Comparison of ENCODE assay signal across 33 cellular contexts in the genomic region with DNA sequence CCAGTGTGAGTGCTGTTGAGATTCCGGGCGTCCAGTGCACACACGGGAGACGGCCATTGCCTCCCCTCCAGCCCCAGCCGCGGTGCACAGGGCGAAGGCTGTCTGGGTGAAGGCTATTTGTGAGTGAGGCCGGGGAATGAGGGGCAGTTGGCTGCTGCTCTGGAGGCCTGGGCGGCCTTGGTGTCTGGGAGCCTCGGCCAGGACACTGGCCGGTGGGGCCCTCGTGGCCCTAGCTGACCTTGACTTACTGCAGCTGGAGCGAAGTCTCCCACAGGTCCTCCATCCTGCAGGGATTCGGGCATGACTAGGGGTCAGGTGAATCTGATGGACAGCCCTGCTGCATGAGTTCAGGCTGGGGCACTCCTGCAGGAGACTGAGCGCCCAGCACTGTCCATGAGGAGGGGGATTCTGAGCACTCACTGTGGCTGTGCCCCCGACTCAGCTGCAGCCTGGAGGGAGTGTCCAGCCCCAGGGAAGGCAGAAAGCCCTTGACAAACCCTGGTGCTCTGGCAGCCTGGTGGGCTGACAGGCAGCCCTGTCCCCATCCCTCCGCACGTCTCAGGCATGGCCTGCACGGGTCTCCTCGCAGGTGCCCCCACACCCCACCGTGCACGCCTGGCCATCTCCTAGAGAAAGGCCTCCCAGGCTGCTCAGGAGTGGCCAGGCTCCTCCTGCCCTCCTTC. TPM values are rescaled to one million over a fixed set of nuclear protein-coding genes. Genes with fewer than 3 reads are reported as not detected.
DNase-seq lines count a peak whose midpoint lies in the region; ATAC-seq and TF ChIP-seq lines count a peak whose summit lies in the region.
"Had no signal": no experiment of that assay in that cellular context is flagged by ENCODE, and none has a peak within 500 bp of the region (broad histone marks: within the 10 kb centered on the region; RNA-seq: fewer than 3 reads in every experiment).

No MANE protein-coding gene starts in this region.

- intact Hi-C loops in dendritic cell treated with granulocyte-macrophage colony-stimulating factor and Interleukin-4, amounts not matched to agents 40 ng/mL and 50 ng/mL, for 4 days (cut with micrococcal nuclease) = no loop called here

- peak overlapping the region in 2 of 3 experiments; percentile 47 to 79; a peak in 1 of 7 replicates for H3K27ac Mint-ChIP-seq in H9
- peak overlapping the region; percentile 25 for H3K27ac Mint-ChIP-seq in dendritic cell treated with granulocyte-macrophage colony-stimulating factor and Interleukin-4, amounts not matched to agents 40 ng/mL and 50 ng/mL, for 4 days
- no peak overlapping the region for H3K27ac Mint-ChIP-seq in stimulated activated effector memory CD8-positive, alpha-beta T cell treated with anti-CD3 and anti-CD28 coated beads, Interleukin-12 subunit alpha, Interleukin-12 subunit beta, amount 100 ng/mL, for 72 hours
- H3K27ac Mint-ChIP-seq: B cell; effector memory CD8-positive, alpha-beta T cell; IgD-negative memory B cell; natural killer cell treated with Interleukin-12 subunit alpha and Interleukin-12 subunit beta and Interleukin-15 and Interleukin-18, amount 100 ng/mL, for 72 hours had no signal

- no peak overlapping the region for H4K8ac ChIP-seq in H9 (replicated peaks; ENCODE audit: insufficient read length, low read depth, low read length)

- no peak overlapping the region for H2BK20ac ChIP-seq in H9 (ENCODE audit: low read depth, low read length, poor library complexity, severe bottlenecking)

- H4K91ac ChIP-seq in H9 (ENCODE audit: insufficient read length, low read depth, low read length) = no peak overlapping the region

- no peak overlapping the region for H2BK120ac ChIP-seq in H9 (ENCODE audit: low read depth, low read length, poor library complexity, severe bottlenecking)

- no peaks in the 10 kb centered on the region for H3K4me1 ChIP-seq in H9 (ENCODE audit: insufficient read depth, low read length)
- H3K4me1 ChIP-seq: thyroid gland had no signal

- H3K23me2 ChIP-seq in H9 (ENCODE audit: insufficient read length, low read depth, low read length, poor library complexity, severe bottlenecking) = peaks cover 4% of the 10 kb centered on the region

- TF ChIP-seq POLR2A in GM18505 (IDR thresholded peaks at IDR 0.05; ENCODE audit: borderline replicate concordance, extremely low read depth, insufficient read depth, insufficient read length) = no peak

- H3K9me3 Mint-ChIP-seq in H9 = no peaks in the 10 kb centered on the region
- no peaks in the 10 kb centered on the region for H3K9me3 Mint-ChIP-seq in dendritic cell treated with granulocyte-macrophage colony-stimulating factor and Interleukin-4, amounts not matched to agents 40 ng/mL and 50 ng/mL, for 4 days
- no peaks in the 10 kb centered on the region for H3K9me3 Mint-ChIP-seq in stimulated activated effector memory CD8-positive, alpha-beta T cell treated with anti-CD3 and anti-CD28 coated beads, Interleukin-12 subunit alpha, Interleukin-12 subunit beta, amount 100 ng/mL, for 72 hours
- H3K9me3 Mint-ChIP-seq: effector memory CD8-positive, alpha-beta T cell; natural killer cell treated with Interleukin-12 subunit alpha and Interleukin-12 subunit beta and Interleukin-15 and Interleukin-18, amount 100 ng/mL, for 72 hours had no signal

- no peaks in the 10 kb centered on the region for H3K27me3 ChIP-seq in H9 (ENCODE audit: insufficient read depth, low read length)
- H3K27me3 ChIP-seq: ascending aorta, cardiac muscle cell, stomach, thyroid gland had no signal

- no peak overlapping the region for H2AK5ac ChIP-seq in H9 (ENCODE audit: insufficient read length, low read length)

- ATAC-seq in stimulated activated effector memory CD8-positive, alpha-beta T cell treated with anti-CD3 and anti-CD28 coated beads, Interleukin-12 subunit alpha, Interleukin-12 subunit beta, amount 100 ng/mL, for 72 hours = peak; percentile 14
- no peak for ATAC-seq in GM18505 (IDR thresholded peaks at IDR 0.05; ENCODE audit: unreplicated experiment)
- ATAC-seq: effector memory CD8-positive, alpha-beta T cell; HCT116; lower lobe of right lung; mucosa of descending colon; natural killer cell treated with Interleukin-12 subunit alpha and Interleukin-12 subunit beta and Interleukin-15 and Interleukin-18, amount 100 ng/mL, for 72 hours; right cardiac atrium had no signal

- no peak overlapping the region for H3T11ph ChIP-seq in H9 (ENCODE audit: low read length)

- no peak overlapping the region for H2AFZ ChIP-seq in H9 (ENCODE audit: low read length)

- no peak overlapping the region for H3K56ac ChIP-seq in H9 (ENCODE audit: insufficient read length, low read depth, low read length)

- H2BK15ac ChIP-seq in H9 (ENCODE audit: low read depth, low read length) = no peak overlapping the region

- no peak for TF ChIP-seq CTCF in H9 (conservative IDR thresholded peaks at IDR 0.05)

- H3K79me2 ChIP-seq in H9 (ENCODE audit: insufficient read depth, low read length) = no peaks in the 10 kb centered on the region

- H3K27ac ChIP-seq in H9 (ENCODE audit: insufficient read length, low read depth, low read length) = no peak overlapping the region
- H3K27ac ChIP-seq: ascending aorta, cardiac muscle cell, lower lobe of right lung, stomach, thyroid gland, WERI-Rb-1 had no signal

- no peak overlapping the region for H4K5ac ChIP-seq in H9 (ENCODE audit: insufficient read length, low read depth, low read length)

- peaks cover 3 to 8% (median 6%) of the 10 kb centered on the region in 3 experiments; a peak in 5 of 7 replicates for H3K36me3 Mint-ChIP-seq in H9 (ENCODE audit: insufficient read depth in 1 of 3, low read depth in 3 of 3)
- no peaks in the 10 kb centered on the region for H3K36me3 Mint-ChIP-seq in dendritic cell treated with granulocyte-macrophage colony-stimulating factor and Interleukin-4, amounts not matched to agents 40 ng/mL and 50 ng/mL, for 4 days (ENCODE audit: low read depth)
- H3K36me3 Mint-ChIP-seq in stimulated activated effector memory CD8-positive, alpha-beta T cell treated with anti-CD3 and anti-CD28 coated beads, Interleukin-12 subunit alpha, Interleukin-12 subunit beta, amount 100 ng/mL, for 72 hours = no peaks in the 10 kb centered on the region
- H3K36me3 Mint-ChIP-seq: IgD-negative memory B cell; natural killer cell treated with Interleukin-12 subunit alpha and Interleukin-12 subunit beta and Interleukin-15 and Interleukin-18, amount 100 ng/mL, for 72 hours had no signal

- H3K4me2 ChIP-seq in H9 (ENCODE audit: insufficient read depth, insufficient read length, low read length) = no peak overlapping the region

- no peak overlapping the region for H3K9ac ChIP-seq in H9 (ENCODE audit: extremely low read depth, insufficient read length, low read length)

- peak overlapping the region; percentile 33; the same call in 1 of the 2 replicates for H3K14ac ChIP-seq in H9 (ENCODE audit: insufficient read depth, low read length)

- no peak overlapping the region for H2BK5ac ChIP-seq in H9 (ENCODE audit: insufficient read length, low read length)

- DNase-seq in H9 (no peak), mesenteric fat pad (ENCODE audit: low spot score) (peak; percentile 71), cerebellar cortex (ENCODE audit: low spot score) (no peak), NCI-H82 (lab: John Stamatoyannopoulos, UW) (no peak)
- no peak for DNase-seq in stimulated activated effector memory CD8-positive, alpha-beta T cell treated with anti-CD3 and anti-CD28 coated beads, Interleukin-12 subunit alpha, Interleukin-12 subunit beta, amount 100 ng/mL, for 72 hours (ENCODE audit: low spot score in 2 of 2)
- DNase-seq: ACHN; activated CD4-positive, alpha-beta T cell treated with anti-CD3 and anti-CD28 coated beads, Interleukin-2, amount 50 U/mL, for 1 hour; activated gamma-delta T cell; activated T-cell treated with anti-CD3 and anti-CD28 coated beads, Interleukin-2, amount 50 U/mL, for 1 hour; cortex of kidney; DMS153; effector memory CD8-positive, alpha-beta T cell; foreskin fibroblast; lower lobe of right lung; mucosa of descending colon; NCI-H1092 treated with DMSO at 0.1 percent for 48 hours; NCI-H1694 treated with DMSO at 0.1 percent for 48 hours; NCI-H2171; stimulated activated CD8-positive, alpha-beta memory T cell treated with anti-CD3 and anti-CD28 coated beads, Interleukin-4, amount 100 ng/mL, for 48 hours; stomach; T1000; thyroid gland; WERI-Rb-1 had no signal

- H3K79me1 ChIP-seq in H9 (ENCODE audit: insufficient read depth, low read depth, low read length, poor library complexity, severe bottlenecking) = no peaks in the 10 kb centered on the region

- H3K4me1 Mint-ChIP-seq in H9 = peaks cover 12 to 14% of the 10 kb centered on the region in 2 experiments
- H3K4me1 Mint-ChIP-seq in dendritic cell treated with granulocyte-macrophage colony-stimulating factor and Interleukin-4, amounts not matched to agents 40 ng/mL and 50 ng/mL, for 4 days (ENCODE audit: low read depth) = peaks cover 67% of the 10 kb centered on the region
- H3K4me1 Mint-ChIP-seq in stimulated activated effector memory CD8-positive, alpha-beta T cell treated with anti-CD3 and anti-CD28 coated beads, Interleukin-12 subunit alpha, Interleukin-12 subunit beta, amount 100 ng/mL, for 72 hours = no peaks in the 10 kb centered on the region

- H4K20me1 ChIP-seq in H9 (ENCODE audit: control insufficient read depth, insufficient read depth, insufficient read length) = no peaks in the 10 kb centered on the region

- peak overlapping the region; percentile 22 for H3K18ac ChIP-seq in H9 (ENCODE audit: insufficient read length, low read depth, low read length)

- H2BK12ac ChIP-seq in H9 (ENCODE audit: insufficient read length, low read depth, low read length) = no peak overlapping the region

- no CpG with 5 or more reads among the region's 22 CpGs for WGBS in H9 (ENCODE audit: extremely low coverage, insufficient read length, low lambda C conversion rate)

- no peak overlapping the region for H3K4ac ChIP-seq in H9 (ENCODE audit: low read depth, low read length)

- no peak overlapping the region for H3K4me3 Mint-ChIP-seq in H9
- H3K4me3 Mint-ChIP-seq in dendritic cell treated with granulocyte-macrophage colony-stimulating factor and Interleukin-4, amounts not matched to agents 40 ng/mL and 50 ng/mL, for 4 days = no peak overlapping the region
- H3K4me3 Mint-ChIP-seq in stimulated activated effector memory CD8-positive, alpha-beta T cell treated with anti-CD3 and anti-CD28 coated beads, Interleukin-12 subunit alpha, Interleukin-12 subunit beta, amount 100 ng/mL, for 72 hours = no peak overlapping the region
- H3K4me3 Mint-ChIP-seq: B cell; effector memory CD8-positive, alpha-beta T cell; IgD-negative memory B cell; natural killer cell treated with Interleukin-12 subunit alpha and Interleukin-12 subunit beta and Interleukin-15 and Interleukin-18, amount 100 ng/mL, for 72 hours had no signal

- H3K23ac ChIP-seq in H9 (ENCODE audit: insufficient read length, low read depth, low read length) = no peak overlapping the region

- no peaks in the 10 kb centered on the region for H3K9me3 ChIP-seq in H9 (ENCODE audit: control insufficient read depth, low read depth, low read length)
- H3K9me3 ChIP-seq: ascending aorta, lower lobe of right lung, mucosa of descending colon, stomach, thyroid gland had no signal

- peaks cover 4% of the 10 kb centered on the region for H3K27me3 Mint-ChIP-seq in H9 (ENCODE audit: low read depth)
- peaks cover 7% of the 10 kb centered on the region for H3K27me3 Mint-ChIP-seq in dendritic cell treated with granulocyte-macrophage colony-stimulating factor and Interleukin-4, amounts not matched to agents 40 ng/mL and 50 ng/mL, for 4 days

RNA-seq across cellular contexts. Expression of a gene that starts 52.7 kb away (rescaled TPM):
- total RNA-seq in H9 (2021) (57.2 and 62.6 TPM in 2 replicates), mesenteric fat pad (121 TPM)
- total RNA-seq: SK-MEL-5 had no signal
